17 cellular contexts compared by ENCODE assay signal in the genomic region with DNA sequence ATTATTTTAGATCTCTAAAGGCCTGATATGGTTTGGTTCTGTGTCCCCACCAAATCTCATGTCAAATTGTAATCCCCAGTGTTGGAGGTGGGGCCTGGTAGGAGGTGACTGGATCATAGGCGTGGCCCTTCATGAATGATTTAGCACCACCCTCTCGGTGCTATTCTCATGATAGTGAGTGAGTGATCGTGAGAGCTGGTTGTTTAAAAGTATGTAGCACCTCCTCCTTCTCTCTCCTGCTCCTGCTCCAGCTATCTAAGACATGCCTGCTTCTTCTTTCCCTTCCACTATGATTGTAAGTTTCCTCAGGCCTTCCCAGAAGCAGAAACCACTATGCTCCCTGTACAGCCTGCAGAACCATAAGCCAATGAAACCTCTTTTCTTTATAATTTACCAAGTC.
DNase-seq lines count a peak whose midpoint lies in the region; ATAC-seq and TF ChIP-seq lines count a peak whose summit lies in the region.
"Had no signal": no experiment of that assay in that cellular context is flagged by ENCODE, and none has a peak within 500 bp of the region (broad histone marks: within the 10 kb centered on the region; RNA-seq: fewer than 3 reads in every experiment).

No MANE protein-coding gene starts in this region.

- 68 to 72% (median 71%) methylated on average over 3 of the region's 3 CpGs for WGBS in psoas muscle, 3 donors

- no peaks in the 10 kb centered on the region for H3K9me3 ChIP-seq in psoas muscle
- H3K9me3 ChIP-seq: HAP-1 had no signal

- H3K4me1 ChIP-seq in psoas muscle = no peaks in the 10 kb centered on the region
- H3K4me1 ChIP-seq: HAP-1 had no signal

- ATAC-seq in WTC11 (peak; percentile 99), psoas muscle (no peak)

- intact Hi-C loops in psoas muscle (cut with DNase I) = no loop called here

- H3K27ac ChIP-seq in psoas muscle = no peak overlapping the region
- H3K27ac ChIP-seq: PC-9 had no signal

- H3K27ac Mint-ChIP-seq in WTC11 = no peak overlapping the region
- H3K27ac Mint-ChIP-seq in glutamatergic neuron (ENCODE audit: unreplicated experiment) = peak overlapping the region; percentile 25
- H3K27ac Mint-ChIP-seq: B cell; CD4-positive, alpha-beta T cell had no signal

- POLR2A ChIA-PET in HEK293T (lab: Yijun Ruan, JAX) = no interaction called here
- POLR2A ChIA-PET in WTC11 (lab: Charles Lee) = no interaction called here

- TF ChIP-seq CTCF in WTC11 (IDR thresholded peaks at IDR 0.05) = no peak
- no peak for TF ChIP-seq CTCF in glutamatergic neuron (IDR thresholded peaks at IDR 0.05; ENCODE audit: partially characterized antibody, unreplicated experiment)
- no peak for TF ChIP-seq CTCF in psoas muscle (IDR thresholded peaks at IDR 0.05)
- no peak for TF ChIP-seq CTCF in GM10266 (IDR thresholded peaks at IDR 0.05; ENCODE audit: control insufficient read depth, insufficient read depth, low read depth, missing control alignments)

- H3K4me3 ChIP-seq in psoas muscle = no peak overlapping the region
- H3K4me3 ChIP-seq: HAP-1, PC-9 had no signal

- H3K4me3 Mint-ChIP-seq in WTC11 (no peak overlapping the region), glutamatergic neuron (ENCODE audit: unreplicated experiment) (no peak overlapping the region)
- H3K4me3 Mint-ChIP-seq: B cell; CD4-positive, alpha-beta T cell had no signal

- CTCF ChIA-PET in HEK293T (lab: Yijun Ruan, JAX) = interaction anchor here (0.8 kb wide), 1 partner anchor 167 kb away, joined by 3 read pairs; no protein-coding TSS in a partner anchor
- CTCF ChIA-PET in WTC11 (lab: Charles Lee) = interaction anchor here (0.8 to 2.4 kb wide), 8 partner anchors 8 to 168 kb away, joined by 3 to 13 read pairs (median 4); no protein-coding TSS in a partner anchor

- no peaks in the 10 kb centered on the region for H3K36me3 Mint-ChIP-seq in WTC11
- H3K36me3 Mint-ChIP-seq in glutamatergic neuron (ENCODE audit: unreplicated experiment) = no peaks in the 10 kb centered on the region

- H3K4me1 Mint-ChIP-seq in WTC11 (peaks cover 9% of the 10 kb centered on the region), glutamatergic neuron (ENCODE audit: low read depth, unreplicated experiment) (peaks cover 11% of the 10 kb centered on the region)
- H3K4me1 Mint-ChIP-seq: B cell had no signal

- no peaks in the 10 kb centered on the region for H3K9me3 Mint-ChIP-seq in WTC11
- H3K9me3 Mint-ChIP-seq in glutamatergic neuron (ENCODE audit: unreplicated experiment) = peaks cover 7% of the 10 kb centered on the region
- H3K9me3 Mint-ChIP-seq: CD4-positive, alpha-beta T cell had no signal

- H3K27me3 Mint-ChIP-seq in WTC11 (ENCODE audit: low read depth) (no peaks in the 10 kb centered on the region), glutamatergic neuron (ENCODE audit: unreplicated experiment) (peaks cover 4% of the 10 kb centered on the region)
- H3K27me3 Mint-ChIP-seq: B cell; CD4-positive, alpha-beta T cell had no signal

- H3K36me3 ChIP-seq in psoas muscle (ENCODE audit: insufficient read depth in 1 of 2, low read depth in 1 of 2) = no peaks in the 10 kb centered on the region
- H3K36me3 ChIP-seq: HAP-1 had no signal

- DNase-seq in Daoy (ENCODE audit: low read depth) = peak; percentile 3
- DNase-seq in HEK293T (ENCODE audit: extremely low spot score) = no peak
- peak; percentile 23 for DNase-seq in WTC11 (ENCODE audit: low spot score)
- no peak for DNase-seq in glutamatergic neuron
- no peak for DNase-seq in psoas muscle
- DNase-seq in SHP77 (lab: John Stamatoyannopoulos, UW) = no peak
- no peak for DNase-seq in GM10266 (ENCODE audit: extremely low spot score)
- DNase-seq in NCI-H1417 (lab: John Stamatoyannopoulos, UW) = no peak
- DNase-seq: ACHN; CD4-positive, alpha-beta T cell; NCI-H1436 treated with DMSO at 0.1 percent for 48 hours; NCI-H2227 treated with DMSO at 0.1 percent for 48 hours; NCI-H526 treated with DMSO at 0.1 percent for 48 hours; PC-9; Right ventricle myocardium superior had no signal

- no peaks in the 10 kb centered on the region for H3K27me3 ChIP-seq in psoas muscle (ENCODE audit: insufficient read depth in 3 of 3, low read length in 2 of 3)

TF ChIP-seq in HEK293T, 16 proteins besides CTCF, POLR2A, EP300 and RAD21:
- no peak for TF ChIP-seq L3MBTL2 (conservative IDR thresholded peaks at IDR 0.05)
- no peak for TF ChIP-seq ZNF384 (IDR thresholded peaks at IDR 0.05)
- no peak for TF ChIP-seq SP1 (IDR thresholded peaks at IDR 0.05)
- no peak for TF ChIP-seq CTBP1 (IDR thresholded peaks at IDR 0.05; ENCODE audit: borderline replicate concordance)
- peak; percentile 69 for TF ChIP-seq PKNOX1 (IDR thresholded peaks at IDR 0.05)
TF ChIP-seq in HEK293T: peak in this region for 1.

TF ChIP-seq in WTC11, 78 proteins besides CTCF, POLR2A, EP300 and RAD21 (continues in another document):
- TF ChIP-seq CBFB (CRISPR knock-in tag; IDR thresholded peaks at IDR 0.05; ENCODE audit: low read depth) = no peak
- TF ChIP-seq E2F1 (CRISPR knock-in tag; IDR thresholded peaks at IDR 0.05) = no peak
- no peak for TF ChIP-seq TEAD1 (CRISPR knock-in tag; IDR thresholded peaks at IDR 0.05)
- TF ChIP-seq SOX15 (CRISPR knock-in tag; IDR thresholded peaks at IDR 0.05) = no peak
- no peak for TF ChIP-seq USF2 (CRISPR knock-in tag; IDR thresholded peaks at IDR 0.05)
- TF ChIP-seq PRDM15 (CRISPR knock-in tag; IDR thresholded peaks at IDR 0.05) = no peak
- no peak for TF ChIP-seq ZNF317 (CRISPR knock-in tag; IDR thresholded peaks at IDR 0.05; ENCODE audit: borderline replicate concordance, low read depth)
- TF ChIP-seq ESRRA (CRISPR knock-in tag; IDR thresholded peaks at IDR 0.05; ENCODE audit: borderline replicate concordance) = no peak
- TF ChIP-seq ZSCAN18 (CRISPR knock-in tag; IDR thresholded peaks at IDR 0.05) = no peak

Comparison
In these comparisons a context has a peak if more than half of its experiments do, and no peak if none do; other contexts are left out.
1. DNase-seq: peak in Daoy (single experiment) and WTC11 (single experiment); none in HEK293T (single experiment), glutamatergic neuron (single experiment), psoas muscle (0 of 2), SHP77 (0 of 2), GM10266 (single experiment) and NCI-H1417 (0 of 3).